In the genomic region with DNA sequence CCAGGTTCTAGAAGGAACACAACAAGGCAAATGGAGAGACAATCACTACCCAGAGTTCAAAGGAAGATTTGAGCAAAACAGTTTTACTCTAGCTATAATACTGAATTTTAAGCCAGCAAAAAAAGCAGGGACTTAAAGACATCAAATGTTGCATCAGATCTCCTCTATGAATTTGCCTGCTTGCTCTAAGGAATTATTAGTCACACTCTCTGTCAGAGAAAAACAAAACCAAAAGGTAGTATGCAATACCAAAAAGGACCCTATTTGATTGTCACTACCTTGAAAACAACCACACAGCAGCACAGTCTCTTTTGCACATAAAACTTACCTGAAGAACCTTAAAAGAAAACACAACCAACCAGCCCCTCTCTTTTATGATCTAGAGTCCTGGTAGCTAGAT, we compare ENCODE assay signal across 18 cellular contexts. TPM values are rescaled to one million over a fixed set of nuclear protein-coding genes. Genes with fewer than 3 reads are reported as not detected.
A peak's percentile ranks its signal among the peaks of the same experiment; 100 is the strongest.
DNase-seq lines count a peak whose midpoint lies in the region; ATAC-seq and TF ChIP-seq lines count a peak whose summit lies in the region.
"Had no signal": no experiment of that assay in that cellular context is flagged by ENCODE, and none has a peak within 500 bp of the region (broad histone marks: within the 10 kb centered on the region; RNA-seq: fewer than 3 reads in every experiment).

No MANE protein-coding gene starts in this region.

- H3K9me3 ChIP-seq in GM23248 (ENCODE audit: low read depth) (no peaks in the 10 kb centered on the region), osteoblast (ENCODE audit: low read depth, low read length) (no peaks in the 10 kb centered on the region)

- H3K4me1 Mint-ChIP-seq in activated CD8-positive, alpha-beta T cell treated with anti-CD3 and anti-CD28 coated beads for 36 hours (ENCODE audit: low read depth): peaks cover 11% of the 10 kb centered on the region
- H3K4me1 Mint-ChIP-seq in activated CD8-positive, alpha-beta T cell treated with anti-CD3 and anti-CD28 coated beads, Interleukin-2, amount 10 ng/mL, durations not matched to agents 7 days and 5 days (ENCODE audit: low read depth): no peaks in the 10 kb centered on the region
- peaks cover 0 to 3% of the 10 kb centered on the region in 2 donors for H3K4me1 Mint-ChIP-seq in effector memory CD8-positive, alpha-beta T cell (ENCODE audit: low read depth in 2 of 2)
- H3K4me1 Mint-ChIP-seq: B cell had no signal

- H3K9me2 ChIP-seq in GM23248 (ENCODE audit: insufficient read depth): no peaks in the 10 kb centered on the region

- H3K36me3 ChIP-seq in GM23248 (ENCODE audit: low read depth) (peaks cover 4% of the 10 kb centered on the region; the same call in 1 of the 2 replicates), osteoblast (ENCODE audit: insufficient read depth, low read length) (peaks cover 5% of the 10 kb centered on the region)

- peak; percentile 78 for ATAC-seq in activated CD8-positive, alpha-beta T cell treated with anti-CD3 and anti-CD28 coated beads for 36 hours
- ATAC-seq in activated CD8-positive, alpha-beta T cell treated with anti-CD3 and anti-CD28 coated beads, Interleukin-2, amount 10 ng/mL, durations not matched to agents 7 days and 5 days: no peak
- no peak for ATAC-seq in GM19324 (IDR thresholded peaks at IDR 0.05; ENCODE audit: low FRiP score, unreplicated experiment)
- ATAC-seq in effector memory CD8-positive, alpha-beta T cell (replicated peaks): no peak
- ATAC-seq: K562 had no signal

- in situ Hi-C loops in GM23248 (cut with MboI): no loop called here

- no peak overlapping the region for H3K4me3 Mint-ChIP-seq in activated CD8-positive, alpha-beta T cell treated with anti-CD3 and anti-CD28 coated beads for 36 hours
- H3K4me3 Mint-ChIP-seq in activated CD8-positive, alpha-beta T cell treated with anti-CD3 and anti-CD28 coated beads, Interleukin-2, amount 10 ng/mL, durations not matched to agents 7 days and 5 days: no peak overlapping the region
- no peak overlapping the region for H3K4me3 Mint-ChIP-seq in effector memory CD8-positive, alpha-beta T cell
- H3K4me3 Mint-ChIP-seq: B cell; CD4-positive, alpha-beta T cell had no signal

- peaks cover 24% of the 10 kb centered on the region for H3F3A ChIP-seq in GM23248 (ENCODE audit: insufficient read depth)

- CTCF ChIA-PET in activated CD8-positive, alpha-beta T cell treated with anti-CD3 and anti-CD28 coated beads for 36 hours (lab: Charles Lee): interaction anchor here (3.6 kb wide), 1 partner anchor 23 kb away, joined by 12 read pairs; no protein-coding TSS in a partner anchor
- CTCF ChIA-PET in activated CD8-positive, alpha-beta T cell treated with anti-CD3 and anti-CD28 coated beads, Interleukin-2, amount 10 ng/mL, durations not matched to agents 7 days and 5 days (lab: Charles Lee): no interaction called here

- H3K4me2 ChIP-seq in GM23248 (ENCODE audit: unreplicated experiment) (peak overlapping the region; percentile 33), osteoblast (ENCODE audit: insufficient read depth, low read length) (no peak overlapping the region)
- H3K4me2 ChIP-seq: PC-9 had no signal

- POLR2A ChIA-PET in activated CD8-positive, alpha-beta T cell treated with anti-CD3 and anti-CD28 coated beads for 36 hours (lab: Charles Lee): interaction anchor here (0.6 kb wide), 1 partner anchor 194 kb away, joined by 6 read pairs; no protein-coding TSS in a partner anchor
- POLR2A ChIA-PET in activated CD8-positive, alpha-beta T cell treated with anti-CD3 and anti-CD28 coated beads, Interleukin-2, amount 10 ng/mL, durations not matched to agents 7 days and 5 days (lab: Charles Lee): no interaction called here

- H3K36me3 Mint-ChIP-seq in activated CD8-positive, alpha-beta T cell treated with anti-CD3 and anti-CD28 coated beads for 36 hours (ENCODE audit: low read depth): peaks cover 17% of the 10 kb centered on the region
- peaks cover 4% of the 10 kb centered on the region for H3K36me3 Mint-ChIP-seq in activated CD8-positive, alpha-beta T cell treated with anti-CD3 and anti-CD28 coated beads, Interleukin-2, amount 10 ng/mL, durations not matched to agents 7 days and 5 days (ENCODE audit: low read depth)
- peaks cover 36% of the 10 kb centered on the region for H3K36me3 Mint-ChIP-seq in effector memory CD8-positive, alpha-beta T cell (ENCODE audit: insufficient read depth)

- no peaks in the 10 kb centered on the region for H3K79me2 ChIP-seq in GM23248 (ENCODE audit: insufficient read depth)
- no peaks in the 10 kb centered on the region for H3K79me2 ChIP-seq in osteoblast (ENCODE audit: insufficient read depth, low read length)

- peak overlapping the region; percentile 53 for H3K9ac ChIP-seq in GM23248

- DNase-seq in activated CD8-positive, alpha-beta T cell treated with anti-CD3 and anti-CD28 coated beads for 36 hours: no peak
- DNase-seq in activated CD8-positive, alpha-beta T cell treated with anti-CD3 and anti-CD28 coated beads, Interleukin-2, amount 10 ng/mL, durations not matched to agents 7 days and 5 days: no peak
- DNase-seq in GM23248: peak; percentile 63
- peak; percentile 41 for DNase-seq in choroid plexus epithelial cell (ENCODE audit: low read depth)
- DNase-seq in osteoblast (ENCODE audit: insufficient read length, low spot score, missing footprints): peak; percentile 55
- no peak for DNase-seq in effector memory CD8-positive, alpha-beta T cell
- DNase-seq: CD4-positive, alpha-beta T cell; DMS79 treated with DMSO at 0.1 percent for 48 hours; GDM1; NCI-H1092 treated with DMSO at 0.1 percent for 48 hours; NCI-H1694 treated with DMSO at 0.1 percent for 48 hours; NCI-H345; NCI-H526 treated with DMSO at 0.1 percent for 48 hours; PC-9 had no signal

- H4K20me1 ChIP-seq in GM23248 (ENCODE audit: insufficient read depth) (no peaks in the 10 kb centered on the region), osteoblast (ENCODE audit: insufficient read depth, low read length) (no peaks in the 10 kb centered on the region)

- H3K27ac Mint-ChIP-seq in activated CD8-positive, alpha-beta T cell treated with anti-CD3 and anti-CD28 coated beads for 36 hours: peak overlapping the region; percentile 77
- no peak overlapping the region for H3K27ac Mint-ChIP-seq in activated CD8-positive, alpha-beta T cell treated with anti-CD3 and anti-CD28 coated beads, Interleukin-2, amount 10 ng/mL, durations not matched to agents 7 days and 5 days
- H3K27ac Mint-ChIP-seq in effector memory CD8-positive, alpha-beta T cell: no peak overlapping the region
- H3K27ac Mint-ChIP-seq: B cell; CD4-positive, alpha-beta T cell had no signal

- peak overlapping the region; percentile 77 for H2AFZ ChIP-seq in GM23248
- no peak overlapping the region for H2AFZ ChIP-seq in osteoblast (ENCODE audit: low read length)
- H2AFZ ChIP-seq: PC-9 had no signal

- H3K27me3 Mint-ChIP-seq in activated CD8-positive, alpha-beta T cell treated with anti-CD3 and anti-CD28 coated beads for 36 hours: no peaks in the 10 kb centered on the region
- H3K27me3 Mint-ChIP-seq in activated CD8-positive, alpha-beta T cell treated with anti-CD3 and anti-CD28 coated beads, Interleukin-2, amount 10 ng/mL, durations not matched to agents 7 days and 5 days (ENCODE audit: low read depth): no peaks in the 10 kb centered on the region
- no peaks in the 10 kb centered on the region for H3K27me3 Mint-ChIP-seq in effector memory CD8-positive, alpha-beta T cell
- H3K27me3 Mint-ChIP-seq: B cell; CD4-positive, alpha-beta T cell had no signal

- H3K4me3 ChIP-seq in GM23248 (no peak overlapping the region), choroid plexus epithelial cell (ENCODE audit: low read depth, low read length) (no peak overlapping the region), osteoblast (ENCODE audit: insufficient read depth, low read length) (no peak overlapping the region)
- H3K4me3 ChIP-seq: K562, PC-9 had no signal

- no peaks in the 10 kb centered on the region for H3K9me3 Mint-ChIP-seq in activated CD8-positive, alpha-beta T cell treated with anti-CD3 and anti-CD28 coated beads for 36 hours
- H3K9me3 Mint-ChIP-seq in activated CD8-positive, alpha-beta T cell treated with anti-CD3 and anti-CD28 coated beads, Interleukin-2, amount 10 ng/mL, durations not matched to agents 7 days and 5 days (ENCODE audit: insufficient read depth): no peaks in the 10 kb centered on the region
- no peaks in the 10 kb centered on the region for H3K9me3 Mint-ChIP-seq in effector memory CD8-positive, alpha-beta T cell
- H3K9me3 Mint-ChIP-seq: CD4-positive, alpha-beta T cell had no signal

- intact Hi-C loops in activated CD8-positive, alpha-beta T cell treated with anti-CD3 and anti-CD28 coated beads for 36 hours (cut with micrococcal nuclease): no loop called here

- no peak for TF ChIP-seq CTCF in activated CD8-positive, alpha-beta T cell treated with anti-CD3 and anti-CD28 coated beads for 36 hours (IDR thresholded peaks at IDR 0.05)
- TF ChIP-seq CTCF in choroid plexus epithelial cell (conservative IDR thresholded peaks at IDR 0.05; ENCODE audit: low read depth, low read length) (no peak), osteoblast (IDR thresholded peaks at IDR 0.05; ENCODE audit: extremely low read depth, low read depth, low read length) (no peak)

- H3K27ac ChIP-seq in GM23248 (peak overlapping the region; percentile 70), osteoblast (ENCODE audit: low read depth, low read length) (no peak overlapping the region)
- H3K27ac ChIP-seq: HL-60, PC-9 had no signal

- H3K27me3 ChIP-seq in GM23248 (replicated peaks; ENCODE audit: insufficient read depth) (no peaks in the 10 kb centered on the region), osteoblast (ENCODE audit: insufficient read depth, low read length) (no peaks in the 10 kb centered on the region)

- H3K4me1 ChIP-seq in GM23248 (ENCODE audit: insufficient read depth) (peaks cover 18% of the 10 kb centered on the region), osteoblast (ENCODE audit: insufficient read depth, low read length) (peaks cover 9% of the 10 kb centered on the region)

RNA-seq across cellular contexts. Expression of a gene that starts 46.3 kb away (rescaled TPM):
- 1 to 10 TPM; 6.2 to 6.4 TPM for total RNA-seq in activated CD8-positive, alpha-beta T cell treated with anti-CD3 and anti-CD28 coated beads for 36 hours
- total RNA-seq in activated CD8-positive, alpha-beta T cell treated with anti-CD3 and anti-CD28 coated beads, Interleukin-2, amount 10 ng/mL, durations not matched to agents 7 days and 5 days: 10 to 100 TPM in 1 of 2 experiments, 1 to 10 TPM in 1; 9.4 to 12.4 TPM
- total RNA-seq in GM23248 (2014; rRNA removed; shearing (Covaris generic)): 11.9 and 13.7 TPM in 2 replicates
- 6.6 and 10.0 TPM in 2 replicates for polyA plus RNA-seq in GM23248 (2016; fragmentation: Nextera tagmentation; extraction: Ambion mirVana)
- total RNA-seq in osteoblast: 22.7 and 25.3 TPM in 2 replicates

Comparison
In these comparisons a context has a peak if more than half of its experiments do, and no peak if none do; other contexts are left out.
1. DNase-seq: peak in GM23248 (single experiment), choroid plexus epithelial cell (single experiment) and osteoblast (single experiment); none in activated CD8-positive, alpha-beta T cell treated with anti-CD3 and anti-CD28 coated beads for 36 hours (single experiment), activated CD8-positive, alpha-beta T cell treated with anti-CD3 and anti-CD28 coated beads, Interleukin-2, amount 10 ng/mL, durations not matched to agents 7 days and 5 days (single experiment) and effector memory CD8-positive, alpha-beta T cell (0 of 3).